ENCODE assay signal across 15 cellular contexts in the genomic region with DNA sequence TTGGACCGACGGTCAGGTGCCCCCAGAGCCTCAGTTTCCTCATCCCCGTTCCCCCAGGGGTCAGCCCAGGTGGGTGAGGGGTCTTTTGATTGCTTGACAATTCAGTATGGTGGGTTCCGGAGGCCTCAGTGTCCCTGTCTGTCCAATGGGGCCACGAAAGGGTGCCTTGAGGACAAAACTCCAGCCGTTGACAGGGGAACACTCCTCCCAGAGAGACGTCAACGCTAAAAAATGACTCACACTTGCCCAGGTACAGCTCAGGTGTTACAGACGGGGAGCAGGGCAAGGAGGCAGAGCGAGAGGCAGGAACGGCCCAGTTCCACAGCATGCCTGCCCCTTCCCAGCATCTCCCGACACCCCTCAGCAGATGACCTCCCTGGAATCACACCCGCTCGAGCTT. TPM values are rescaled to one million over a fixed set of nuclear protein-coding genes. Genes with fewer than 3 reads are reported as not detected.
A peak's percentile ranks its signal among the peaks of the same experiment; 100 is the strongest.
DNase-seq lines count a peak whose midpoint lies in the region; ATAC-seq and TF ChIP-seq lines count a peak whose summit lies in the region.
"Had no signal": no experiment of that assay in that cellular context is flagged by ENCODE, and none has a peak within 500 bp of the region (broad histone marks: within the 10 kb centered on the region; RNA-seq: fewer than 3 reads in every experiment).

No MANE protein-coding gene starts in this region.

- no peaks in the 10 kb centered on the region for H3F3A ChIP-seq in PC-3 (ENCODE audit: low read length, unreplicated experiment)

- no peaks in the 10 kb centered on the region for H3K27me3 Mint-ChIP-seq in activated CD4-positive, alpha-beta T cell treated with anti-CD3 and anti-CD28 coated beads for 36 hours
- H3K27me3 Mint-ChIP-seq: activated B cell treated with CpG ODN at 0.5 μM for 24 hours, type B pancreatic cell had no signal

- H3K9me3 Mint-ChIP-seq in activated CD4-positive, alpha-beta T cell treated with anti-CD3 and anti-CD28 coated beads for 36 hours (ENCODE audit: low read depth): no peaks in the 10 kb centered on the region
- H3K9me3 Mint-ChIP-seq: activated B cell treated with CpG ODN at 0.5 μM for 24 hours; activated naive CD4-positive, alpha-beta T cell treated with anti-CD3 and anti-CD28 coated beads for 36 hours; type B pancreatic cell had no signal

- no peak for TF ChIP-seq POLR2A in gastrocnemius medialis (IDR thresholded peaks at IDR 0.05)

- in situ Hi-C loops in gastrocnemius medialis (cut with MboI; ENCODE audit: low sequenced_read_pairs in 4 of 4): loop anchor here in 1 of 4 donors (25.0 kb wide), 1 partner anchor 379 kb away; no protein-coding TSS in a partner anchor

- CTCF ChIA-PET in activated CD4-positive, alpha-beta T cell treated with anti-CD3 and anti-CD28 coated beads for 36 hours (lab: Charles Lee): interaction anchor here (1.0 kb wide), 1 partner anchor 64 kb away, joined by 4 read pairs; no protein-coding TSS in a partner anchor
- CTCF ChIA-PET in PC-3 (lab: Charles Lee): interaction anchor here (0.6 kb wide), 1 partner anchor 127 kb away, joined by 3 read pairs; no protein-coding TSS in a partner anchor

- H3K27me3 ChIP-seq in PC-3 (ENCODE audit: low read length) (no peaks in the 10 kb centered on the region), gastrocnemius medialis (no peaks in the 10 kb centered on the region)
- H3K27me3 ChIP-seq: SJSA1 had no signal

- no peak for TF ChIP-seq CTCF in PC-3 (conservative IDR thresholded peaks at IDR 0.05; ENCODE audit: low read depth, low read length)
- TF ChIP-seq CTCF in fibroblast of pulmonary artery (IDR thresholded peaks at IDR 0.05; ENCODE audit: low read length, missing control alignments): no peak
- no peak for TF ChIP-seq CTCF in gastrocnemius medialis (IDR thresholded peaks at IDR 0.05 in 4 of 5, conservative IDR thresholded peaks at IDR 0.05 in 1 of 5)

- no peaks in the 10 kb centered on the region for H3K36me3 Mint-ChIP-seq in activated CD4-positive, alpha-beta T cell treated with anti-CD3 and anti-CD28 coated beads for 36 hours (ENCODE audit: low read depth)
- H3K36me3 Mint-ChIP-seq: type B pancreatic cell had no signal

- H3K4me3 Mint-ChIP-seq in activated CD4-positive, alpha-beta T cell treated with anti-CD3 and anti-CD28 coated beads for 36 hours: peak overlapping the region; percentile 16

- peak overlapping the region; percentile 99; the same call in 1 of the 2 replicates for H3K4me2 ChIP-seq in PC-3 (ENCODE audit: low read length)

- H3K79me2 ChIP-seq in PC-3 (ENCODE audit: low read length): peaks cover 22% of the 10 kb centered on the region

- H3K36me3 ChIP-seq in PC-3 (ENCODE audit: low read depth, low read length) (no peaks in the 10 kb centered on the region), gastrocnemius medialis (no peaks in the 10 kb centered on the region)
- H3K36me3 ChIP-seq: SJSA1 had no signal

- H3K4me1 Mint-ChIP-seq in activated CD4-positive, alpha-beta T cell treated with anti-CD3 and anti-CD28 coated beads for 36 hours: peaks cover 21% of the 10 kb centered on the region

- POLR2A ChIA-PET in activated CD4-positive, alpha-beta T cell treated with anti-CD3 and anti-CD28 coated beads for 36 hours (lab: Charles Lee): interaction anchor here (0.5 kb wide), 1 partner anchor 33 kb away, joined by 4 read pairs; no protein-coding TSS in a partner anchor
- POLR2A ChIA-PET in PC-3 (lab: Charles Lee; ENCODE audit: unreplicated experiment): no interaction called here

- H3K9me2 ChIP-seq in PC-3 (replicated peaks; ENCODE audit: low read length): no peaks in the 10 kb centered on the region

- no peaks in the 10 kb centered on the region for H4K20me1 ChIP-seq in PC-3 (ENCODE audit: low read length)

- no peak overlapping the region for H3K9ac ChIP-seq in PC-3 (ENCODE audit: low read length)

- H2AFZ ChIP-seq in PC-3 (ENCODE audit: low read length): no peak overlapping the region

- H3K9me3 ChIP-seq in PC-3 (ENCODE audit: low read length): no peaks in the 10 kb centered on the region
- no peaks in the 10 kb centered on the region for H3K9me3 ChIP-seq in gastrocnemius medialis
- H3K9me3 ChIP-seq: A549, SJSA1 had no signal

- intact Hi-C loops in activated CD4-positive, alpha-beta T cell treated with anti-CD3 and anti-CD28 coated beads for 36 hours (cut with DNase I, micrococcal nuclease): no loop called here
- intact Hi-C loops in PC-3 (cut with micrococcal nuclease) (no loop called here), gastrocnemius medialis (cut with DNase I; ENCODE audit: low total_unique reads) (no loop called here)

- H3K27ac Mint-ChIP-seq in activated CD4-positive, alpha-beta T cell treated with anti-CD3 and anti-CD28 coated beads for 36 hours: no peak overlapping the region
- H3K27ac Mint-ChIP-seq: activated B cell treated with CpG ODN at 0.5 μM for 24 hours, type B pancreatic cell had no signal

- H3K27ac ChIP-seq in PC-3 (ENCODE audit: low read length): no peak overlapping the region
- H3K27ac ChIP-seq in gastrocnemius medialis: peak overlapping the region in 3 of 4 donors; percentile 69 to 81 (median 79)
- H3K27ac ChIP-seq: SJSA1 had no signal

- no peak for DNase-seq in activated CD4-positive, alpha-beta T cell treated with anti-CD3 and anti-CD28 coated beads for 36 hours
- DNase-seq in activated CD4-positive, alpha-beta T cell treated with anti-CD3 and anti-CD28 coated beads, Interleukin-2, amount 50 U/mL, for 48 hours: no peak
- DNase-seq in PC-3: no peak
- no peak for DNase-seq in fibroblast of pulmonary artery (ENCODE audit: low read depth)
- no peak for DNase-seq in gastrocnemius medialis
- DNase-seq in DMS 273 treated with DMSO at 0.1 percent for 48 hours (lab: John Stamatoyannopoulos, UW): no peak
- DNase-seq in NCI-H510A (lab: John Stamatoyannopoulos, UW): no peak
- DNase-seq: activated B cell treated with CpG ODN at 0.5 μM for 24 hours; activated naive CD4-positive, alpha-beta T cell treated with anti-CD3 and anti-CD28 coated beads for 36 hours; Karpas-422; NCI-H2081 treated with DMSO at 0.1 percent for 48 hours had no signal

- no TSS peak for BruUV-seq in PC-3 (replicated peaks; lab: Mats Ljungman, UMichigan)

- H3K4me1 ChIP-seq in PC-3 (ENCODE audit: insufficient read depth, low read length) (peaks cover 18% of the 10 kb centered on the region), gastrocnemius medialis (peaks cover 13 to 28% of the 10 kb centered on the region in 2 donors)

- no peak for ATAC-seq in activated CD4-positive, alpha-beta T cell treated with anti-CD3 and anti-CD28 coated beads for 36 hours
- ATAC-seq in PC-3 (no peak), gastrocnemius medialis (no peak), HG02763 (IDR thresholded peaks at IDR 0.05; ENCODE audit: unreplicated experiment) (no peak)
- ATAC-seq: A549 had no signal

- H3K4me3 ChIP-seq in PC-3 (ENCODE audit: low read length) (no peak overlapping the region), fibroblast of pulmonary artery (replicated peaks; ENCODE audit: low read depth, low read length) (peak overlapping the region; percentile 95), gastrocnemius medialis (peak overlapping the region in 2 of 4 donors; percentile 73 to 82)
- H3K4me3 ChIP-seq: A549, SJSA1 had no signal

RNA-seq across cellular contexts. Expression of gene TNFAIP8L1, which starts 1.8 kb away (rescaled TPM):
- total RNA-seq in activated CD4-positive, alpha-beta T cell treated with anti-CD3 and anti-CD28 coated beads for 36 hours: 10 to 100 TPM; 14.1 to 15.4 TPM
- total RNA-seq in PC-3 (2014; rRNA removed) (8.3 and 12.0 TPM in 2 replicates), gastrocnemius medialis (1 to 10 TPM; 1.3 to 2.9 (median 1.7) TPM)

RNA-seq across cellular contexts. Expression of gene MYDGF, which starts 29.0 kb away (rescaled TPM):
- total RNA-seq in activated CD4-positive, alpha-beta T cell treated with anti-CD3 and anti-CD28 coated beads for 36 hours: 10 to 100 TPM; 34.7 to 53.8 TPM
- total RNA-seq in PC-3 (2014; rRNA removed): 426 and 474 TPM in 2 replicates
- 10 to 100 TPM in 2 of 4 donors, 1 to 10 TPM in 2; 8.0 to 12.9 (median 10.1) TPM for total RNA-seq in gastrocnemius medialis
